Comparison of ENCODE assay signal across 17 cellular contexts in the genomic region with DNA sequence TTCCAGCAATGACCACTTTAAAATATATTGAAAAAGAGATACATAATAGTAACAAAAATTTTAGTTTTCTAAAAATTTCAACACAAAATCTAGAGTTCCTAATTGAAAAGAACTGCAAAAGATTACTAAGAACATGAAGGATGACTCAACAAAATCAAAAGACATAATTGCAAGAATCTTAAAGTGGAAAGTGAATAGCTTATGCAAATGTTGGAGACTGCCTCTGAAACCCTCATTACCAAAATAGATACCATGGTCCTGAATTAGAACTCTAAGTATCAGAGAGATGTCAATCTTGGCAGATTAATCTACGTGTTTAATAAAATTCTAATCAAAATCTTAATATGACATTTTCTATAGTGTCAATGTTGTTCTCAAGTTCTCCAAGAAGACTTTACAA.
DNase-seq lines count a peak whose midpoint lies in the region; ATAC-seq lines count a peak whose summit lies in the region.
"Had no signal": no experiment of that assay in that cellular context is flagged by ENCODE, and none has a peak within 500 bp of the region (broad histone marks: within the 10 kb centered on the region; RNA-seq: fewer than 3 reads in every experiment).

No MANE protein-coding gene starts in this region.

- DNase-seq in RPMI8226 (no peak), NCI-H510A treated with DMSO at 0.1 percent for 48 hours (lab: John Stamatoyannopoulos, UW) (no peak), DMS79 (lab: John Stamatoyannopoulos, UW) (no peak)
- no peak for DNase-seq in T-helper 2 cell treated with Interferon-gamma antibody and Interleukin-4, amounts not matched to agents 5 μg/mL and 100 μg/mL, for 36 hours (ENCODE audit: low spot score)
- DNase-seq: activated CD4-positive, alpha-beta T cell treated with anti-CD3 and anti-CD28 coated beads for 36 hours; activated T-cell treated with anti-CD3 and anti-CD28 coated beads, Interleukin-2, amount 50 U/mL, for 24 hours; hippocampal formation; naive thymus-derived CD8-positive, alpha-beta T cell; NCI-H446; stimulated activated CD4-positive, alpha-beta T cell treated with anti-CD3 and anti-CD28 coated beads, Interleukin-4, amount 100 ng/mL, for 4 hours; stimulated activated naive CD4-positive, alpha-beta T cell treated with Interleukin-2 at 50 U/mL for 16 hours; T-helper 17 cell had no signal

- H3K27ac Mint-ChIP-seq in T-helper 2 cell treated with Interferon-gamma antibody and Interleukin-4, amounts not matched to agents 5 μg/mL and 100 μg/mL, for 36 hours, result no peak overlapping the region
- H3K27ac Mint-ChIP-seq: activated CD4-positive, alpha-beta T cell treated with anti-CD3 and anti-CD28 coated beads for 36 hours; activated T-cell treated with anti-CD3 and anti-CD28 coated beads, Interleukin-2, amount 50 U/mL, for 24 hours; B cell; naive thymus-derived CD8-positive, alpha-beta T cell; T-helper 17 cell had no signal

- no peaks in the 10 kb centered on the region for H3K36me3 Mint-ChIP-seq in T-helper 2 cell treated with Interferon-gamma antibody and Interleukin-4, amounts not matched to agents 5 μg/mL and 100 μg/mL, for 36 hours (ENCODE audit: low read depth)

- H3K9me3 Mint-ChIP-seq in T-helper 2 cell treated with Interferon-gamma antibody and Interleukin-4, amounts not matched to agents 5 μg/mL and 100 μg/mL, for 36 hours, result no peaks in the 10 kb centered on the region

- no peaks in the 10 kb centered on the region for H3K27me3 Mint-ChIP-seq in T-helper 2 cell treated with Interferon-gamma antibody and Interleukin-4, amounts not matched to agents 5 μg/mL and 100 μg/mL, for 36 hours (ENCODE audit: low read depth)
- H3K27me3 Mint-ChIP-seq: activated CD4-positive, alpha-beta T cell treated with anti-CD3 and anti-CD28 coated beads for 36 hours; activated T-cell treated with anti-CD3 and anti-CD28 coated beads, Interleukin-2, amount 50 U/mL, for 24 hours; B cell; T-helper 17 cell had no signal

- H3K4me3 Mint-ChIP-seq in T-helper 2 cell treated with Interferon-gamma antibody and Interleukin-4, amounts not matched to agents 5 μg/mL and 100 μg/mL, for 36 hours, result no peak overlapping the region
- H3K4me3 Mint-ChIP-seq: activated CD4-positive, alpha-beta T cell treated with anti-CD3 and anti-CD28 coated beads for 36 hours; activated T-cell treated with anti-CD3 and anti-CD28 coated beads, Interleukin-2, amount 50 U/mL, for 24 hours; B cell; naive thymus-derived CD8-positive, alpha-beta T cell; T-helper 17 cell had no signal

- H3K4me1 Mint-ChIP-seq in T-helper 2 cell treated with Interferon-gamma antibody and Interleukin-4, amounts not matched to agents 5 μg/mL and 100 μg/mL, for 36 hours (ENCODE audit: low read depth), result no peaks in the 10 kb centered on the region
- H3K4me1 Mint-ChIP-seq: activated CD4-positive, alpha-beta T cell treated with anti-CD3 and anti-CD28 coated beads for 36 hours; naive thymus-derived CD8-positive, alpha-beta T cell; T-helper 17 cell had no signal

- peak; percentile 93 for ATAC-seq in GM18517 (IDR thresholded peaks at IDR 0.05; ENCODE audit: unreplicated experiment)
- peak; percentile 95 for ATAC-seq in GM21390 (IDR thresholded peaks at IDR 0.05; ENCODE audit: unreplicated experiment)
- ATAC-seq in HG02938 (IDR thresholded peaks at IDR 0.05; ENCODE audit: unreplicated experiment), result peak; percentile 86
- peak; percentile 88 for ATAC-seq in HG03575 (IDR thresholded peaks at IDR 0.05; ENCODE audit: extremely low read depth, insufficient number of reproducible peaks, low FRiP score, unreplicated experiment)
- ATAC-seq: activated CD4-positive, alpha-beta T cell treated with anti-CD3 and anti-CD28 coated beads for 36 hours; naive thymus-derived CD8-positive, alpha-beta T cell; T-helper 17 cell had no signal
